In the genomic region with DNA sequence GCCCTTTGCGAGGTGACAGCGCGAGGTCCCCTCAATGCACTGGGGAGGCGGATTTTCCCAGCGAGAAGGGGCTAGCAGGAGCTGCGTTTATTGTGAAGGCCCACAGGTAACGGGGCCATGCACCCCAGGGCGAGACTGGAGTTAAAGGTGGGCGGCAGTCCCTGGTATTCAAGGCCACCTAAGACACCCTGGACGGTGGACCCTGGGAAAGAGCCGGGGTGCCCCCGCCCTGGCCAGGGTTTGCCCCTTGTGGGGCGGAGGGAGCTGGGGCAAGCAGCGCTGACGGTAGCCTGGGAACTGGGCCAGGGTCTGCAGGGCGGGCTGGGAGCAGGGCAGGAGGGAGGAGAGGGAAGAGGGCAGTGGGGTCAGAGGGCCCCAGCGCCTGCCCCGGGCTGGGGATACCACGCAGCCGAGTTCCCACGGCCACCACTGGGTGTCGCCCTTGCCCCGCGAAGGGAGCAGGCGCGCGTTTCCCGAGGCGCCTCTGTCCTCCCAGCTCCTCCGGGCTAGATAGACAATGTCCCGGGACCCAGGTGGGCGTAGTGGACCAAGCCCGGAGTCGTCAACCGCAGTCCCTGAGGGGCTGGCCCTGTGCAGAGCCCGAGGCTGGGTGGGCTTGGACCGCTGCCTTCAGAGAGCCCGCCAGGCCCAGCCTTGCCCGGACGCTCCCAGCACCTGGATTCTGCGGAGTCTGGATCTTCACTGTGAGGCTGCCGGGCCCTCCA, we compare ENCODE assay signal across 1 cellular context.
TF ChIP-seq lines count a peak whose summit lies in the region.

No MANE protein-coding gene starts in this region.

TF ChIP-seq in WTC11, 78 proteins besides CTCF, POLR2A, EP300 and RAD21 (continued from another document):
- TF ChIP-seq AFF4 (CRISPR knock-in tag; IDR thresholded peaks at IDR 0.05; ENCODE audit: borderline replicate concordance) (0 out of 2 replicates have a peak, but pooled peaks have one; percentile 7), E2F5 (CRISPR knock-in tag; IDR thresholded peaks at IDR 0.05) (no peak), ZNF671 (CRISPR knock-in tag; IDR thresholded peaks at IDR 0.05) (no peak), TP53 (CRISPR knock-in tag; IDR thresholded peaks at IDR 0.05) (0 out of 2 replicates have a peak, but pooled peaks have one; percentile 47), ZBTB21 (CRISPR knock-in tag; IDR thresholded peaks at IDR 0.05; ENCODE audit: borderline replicate concordance) (no peak), JUN (CRISPR knock-in tag; IDR thresholded peaks at IDR 0.05) (no peak), ZNF138 (CRISPR knock-in tag; conservative IDR thresholded peaks at IDR 0.05) (no peak; the same call in 1 of the 2 replicates), SMAD3 (CRISPR knock-in tag; IDR thresholded peaks at IDR 0.05; ENCODE audit: borderline replicate concordance) (no peak)
- TF ChIP-seq, protein P1, sequence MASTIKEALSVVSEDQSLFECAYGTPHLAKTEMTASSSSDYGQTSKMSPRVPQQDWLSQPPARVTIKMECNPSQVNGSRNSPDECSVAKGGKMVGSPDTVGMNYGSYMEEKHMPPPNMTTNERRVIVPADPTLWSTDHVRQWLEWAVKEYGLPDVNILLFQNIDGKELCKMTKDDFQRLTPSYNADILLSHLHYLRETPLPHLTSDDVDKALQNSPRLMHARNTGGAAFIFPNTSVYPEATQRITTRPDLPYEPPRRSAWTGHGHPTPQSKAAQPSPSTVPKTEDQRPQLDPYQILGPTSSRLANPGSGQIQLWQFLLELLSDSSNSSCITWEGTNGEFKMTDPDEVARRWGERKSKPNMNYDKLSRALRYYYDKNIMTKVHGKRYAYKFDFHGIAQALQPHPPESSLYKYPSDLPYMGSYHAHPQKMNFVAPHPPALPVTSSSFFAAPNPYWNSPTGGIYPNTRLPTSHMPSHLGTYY (CRISPR knock-in tag; IDR thresholded peaks at IDR 0.05): no peak
- TF ChIP-seq, protein P2, sequence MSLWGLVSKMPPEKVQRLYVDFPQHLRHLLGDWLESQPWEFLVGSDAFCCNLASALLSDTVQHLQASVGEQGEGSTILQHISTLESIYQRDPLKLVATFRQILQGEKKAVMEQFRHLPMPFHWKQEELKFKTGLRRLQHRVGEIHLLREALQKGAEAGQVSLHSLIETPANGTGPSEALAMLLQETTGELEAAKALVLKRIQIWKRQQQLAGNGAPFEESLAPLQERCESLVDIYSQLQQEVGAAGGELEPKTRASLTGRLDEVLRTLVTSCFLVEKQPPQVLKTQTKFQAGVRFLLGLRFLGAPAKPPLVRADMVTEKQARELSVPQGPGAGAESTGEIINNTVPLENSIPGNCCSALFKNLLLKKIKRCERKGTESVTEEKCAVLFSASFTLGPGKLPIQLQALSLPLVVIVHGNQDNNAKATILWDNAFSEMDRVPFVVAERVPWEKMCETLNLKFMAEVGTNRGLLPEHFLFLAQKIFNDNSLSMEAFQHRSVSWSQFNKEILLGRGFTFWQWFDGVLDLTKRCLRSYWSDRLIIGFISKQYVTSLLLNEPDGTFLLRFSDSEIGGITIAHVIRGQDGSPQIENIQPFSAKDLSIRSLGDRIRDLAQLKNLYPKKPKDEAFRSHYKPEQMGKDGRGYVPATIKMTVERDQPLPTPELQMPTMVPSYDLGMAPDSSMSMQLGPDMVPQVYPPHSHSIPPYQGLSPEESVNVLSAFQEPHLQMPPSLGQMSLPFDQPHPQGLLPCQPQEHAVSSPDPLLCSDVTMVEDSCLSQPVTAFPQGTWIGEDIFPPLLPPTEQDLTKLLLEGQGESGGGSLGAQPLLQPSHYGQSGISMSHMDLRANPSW (CRISPR knock-in tag; conservative IDR thresholded peaks at IDR 0.05; ENCODE audit: low read depth): no peak
TF ChIP-seq in WTC11: peak in this region for 3.
